Comparison of ENCODE assay signal across 10 cellular contexts in the genomic region with DNA sequence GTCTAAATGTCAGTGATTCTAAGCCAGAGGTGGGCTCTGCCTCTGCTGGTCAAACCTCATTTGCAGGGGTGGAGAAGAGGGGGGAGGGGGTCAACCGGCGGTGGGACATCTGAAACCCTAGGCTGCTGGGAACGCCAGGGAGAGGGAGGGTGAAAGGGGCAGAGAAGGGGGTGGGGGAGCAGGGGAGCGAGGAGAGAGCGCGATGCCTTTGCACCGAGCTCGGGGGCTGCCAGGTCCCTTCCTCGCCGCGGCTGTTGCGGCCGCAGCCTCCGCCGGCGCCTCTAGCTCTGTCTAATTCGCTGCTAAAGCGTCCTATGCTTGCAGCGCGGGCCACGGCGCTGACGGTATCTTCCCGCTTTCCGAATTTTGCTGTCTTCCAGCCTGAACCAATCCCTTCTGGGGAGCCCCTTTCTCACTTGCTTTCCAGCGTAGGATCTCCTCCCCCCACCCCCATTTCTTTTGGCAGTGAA. TPM values are rescaled to one million over a fixed set of nuclear protein-coding genes. Genes with fewer than 3 reads are reported as not detected.
A peak's percentile ranks its signal among the peaks of the same experiment; 100 is the strongest.
DNase-seq lines count a peak whose midpoint lies in the region; ATAC-seq, FAIRE-seq and TF ChIP-seq lines count a peak whose summit lies in the region.
"Had no signal": no experiment of that assay in that cellular context is flagged by ENCODE, and none has a peak within 500 bp of the region (broad histone marks: within the 10 kb centered on the region; RNA-seq: fewer than 3 reads in every experiment).

FGF10 (minus strand) TSS at position 11 of the 470 bp plus-strand sequence. CDS start 738 bp downstream, outside the sequence.

- ATAC-seq in A549: peak; percentile 52 to 56; a peak in 3 of 6 replicates
- no peak for ATAC-seq in HG03565 (IDR thresholded peaks at IDR 0.05; ENCODE audit: unreplicated experiment)

- TF ChIP-seq CTCF in A549 (IDR thresholded peaks at IDR 0.05) (no peak), endodermal cell (conservative IDR thresholded peaks at IDR 0.05) (no peak)

- H3K27me3 Mint-ChIP-seq in endodermal cell (ENCODE audit: insufficient read depth): peaks cover 31% of the 10 kb centered on the region

- no peaks in the 10 kb centered on the region for H3K36me3 Mint-ChIP-seq in endodermal cell (ENCODE audit: low read depth)

- H3K9me3 ChIP-seq in A549 (no peaks in the 10 kb centered on the region), endodermal cell (ENCODE audit: control insufficient read depth, low read length) (no peaks in the 10 kb centered on the region), mucosa of stomach (ENCODE audit: control insufficient read depth, low read length) (no peaks in the 10 kb centered on the region)

- H3K4me3 ChIP-seq in A549: peak within 1 kb of the TSS; percentile 19; the same call in 1 of the 3 replicates
- peak within 1 kb of the TSS; percentile 77 for H3K4me3 ChIP-seq in endodermal cell (ENCODE audit: low read length)
- H3K4me3 ChIP-seq in mucosa of stomach (ENCODE audit: low read length): peak within 1 kb of the TSS; percentile 43

- H3K36me3 ChIP-seq in endodermal cell (ENCODE audit: control insufficient read depth, insufficient read depth, low read length) (no peaks in the 10 kb centered on the region), mucosa of stomach (ENCODE audit: control insufficient read depth, insufficient read depth, low read length) (no peaks in the 10 kb centered on the region)

- H3K27ac ChIP-seq in A549 (no peak within 1 kb of the TSS), endodermal cell (ENCODE audit: low read depth, low read length) (no peak within 1 kb of the TSS)

- no peak within 1 kb of the TSS for H3K27ac Mint-ChIP-seq in endodermal cell

- H3K27me3 ChIP-seq in endodermal cell (ENCODE audit: control insufficient read depth, insufficient read depth, low read length, poor library complexity, severe bottlenecking) (peaks cover 48% of the 10 kb centered on the region), mucosa of stomach (ENCODE audit: control insufficient read depth, insufficient read depth, low read length) (peaks cover 38% of the 10 kb centered on the region)

- TF ChIP-seq POLR2A in A549 (IDR thresholded peaks at IDR 0.05; ENCODE audit: low read length): no peak

- POLR2A ChIA-PET in A549 (lab: Yijun Ruan, JAX): no interaction called here

- H3K9ac ChIP-seq in endodermal cell (ENCODE audit: extremely low read depth, low read length, poor library complexity, severe bottlenecking) (no peak within 1 kb of the TSS), mucosa of stomach (ENCODE audit: low read length) (peak within 1 kb of the TSS; percentile 57)

- CTCF ChIA-PET in A549 (lab: Yijun Ruan, JAX): no interaction called here

- no peak for TF ChIP-seq EP300 in A549 (IDR thresholded peaks at IDR 0.05)

- H3K4me3 Mint-ChIP-seq in endodermal cell: peak within 1 kb of the TSS; percentile 60

- WGBS in A549 (ENCODE audit: missing lambda C conversion rate): 49% methylated on average over 25 of the region's 26 CpGs
- 0% methylated on average over 18 to 26 of the region's 26 CpGs for WGBS in endodermal cell (ENCODE audit: insufficient coverage in 1 of 2, insufficient read length in 1 of 2), 2 experiments

- no peak for FAIRE-seq in A549 (lab: Jason Lieb, UNC)
- FAIRE-seq: frontal cortex had no signal

- no peak for DNase-seq in A549 (ENCODE audit: low read depth in 1 of 2, low spot score in 1 of 2)
- DNase-seq in NCI-H1105 treated with DMSO at 0.1 percent for 48 hours (lab: John Stamatoyannopoulos, UW): peak; percentile 55
- peak; percentile 89 for DNase-seq in endodermal cell
- DNase-seq in inferior parietal cortex (ENCODE audit: extremely low spot score): no peak
- no peak for DNase-seq in central memory CD4-positive, alpha-beta T cell
- no peak for DNase-seq in pons (ENCODE audit: low spot score)
- DNase-seq: DND-41 had no signal

- no peaks in the 10 kb centered on the region for H3K9me3 Mint-ChIP-seq in endodermal cell

- TF ChIP-seq RAD21 in A549 (conservative IDR thresholded peaks at IDR 0.05 in 1 of 2, IDR thresholded peaks at IDR 0.05 in 1 of 2): no peak

- H3K4me1 Mint-ChIP-seq in endodermal cell: peaks cover 30% of the 10 kb centered on the region

- H3K4me2 ChIP-seq in A549: peak within 1 kb of the TSS; percentile 43

- H3K4me1 ChIP-seq in A549 (no peaks in the 10 kb centered on the region), endodermal cell (ENCODE audit: control insufficient read depth, insufficient read depth, low read length) (no peaks in the 10 kb centered on the region), mucosa of stomach (ENCODE audit: control insufficient read depth, insufficient read depth, low read length) (no peaks in the 10 kb centered on the region)

TF ChIP-seq in A549, 52 proteins besides CTCF, POLR2A, EP300 and RAD21:
- TF ChIP-seq, protein P1, sequence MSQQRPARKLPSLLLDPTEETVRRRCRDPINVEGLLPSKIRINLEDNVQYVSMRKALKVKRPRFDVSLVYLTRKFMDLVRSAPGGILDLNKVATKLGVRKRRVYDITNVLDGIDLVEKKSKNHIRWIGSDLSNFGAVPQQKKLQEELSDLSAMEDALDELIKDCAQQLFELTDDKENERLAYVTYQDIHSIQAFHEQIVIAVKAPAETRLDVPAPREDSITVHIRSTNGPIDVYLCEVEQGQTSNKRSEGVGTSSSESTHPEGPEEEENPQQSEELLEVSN (IDR thresholded peaks at IDR 0.05; ENCODE audit: borderline replicate concordance, low read depth): no peak
- TF ChIP-seq KDM5A (IDR thresholded peaks at IDR 0.05): no peak
- no peak for TF ChIP-seq HDAC2 (IDR thresholded peaks at IDR 0.05)
- no peak for TF ChIP-seq RFX5 (IDR thresholded peaks at IDR 0.05)
- no peak for TF ChIP-seq FOSL2 (IDR thresholded peaks at IDR 0.05)
- no peak for TF ChIP-seq FOSL2 (CRISPR knock-in tag; IDR thresholded peaks at IDR 0.05)
- TF ChIP-seq TFCP2L1 (CRISPR knock-in tag; IDR thresholded peaks at IDR 0.05): no peak
- no peak for TF ChIP-seq ZC3H11A (IDR thresholded peaks at IDR 0.05)
- TF ChIP-seq NFE2L2 (conservative IDR thresholded peaks at IDR 0.05; ENCODE audit: low read length): no peak
- TF ChIP-seq EHF (CRISPR knock-in tag; IDR thresholded peaks at IDR 0.05): no peak
- no peak for TF ChIP-seq EHMT2 (IDR thresholded peaks at IDR 0.05; ENCODE audit: low read depth)
- no peak for TF ChIP-seq HEYL (CRISPR knock-in tag; IDR thresholded peaks at IDR 0.05)
- no peak for TF ChIP-seq JUNB (IDR thresholded peaks at IDR 0.05)
- TF ChIP-seq ZNF302 (CRISPR knock-in tag; IDR thresholded peaks at IDR 0.05): no peak
- no peak for TF ChIP-seq KDM1A (IDR thresholded peaks at IDR 0.05; ENCODE audit: low read depth)
- TF ChIP-seq MYC (IDR thresholded peaks at IDR 0.05; ENCODE audit: borderline replicate concordance, low read length): no peak
- TF ChIP-seq, protein P2, sequence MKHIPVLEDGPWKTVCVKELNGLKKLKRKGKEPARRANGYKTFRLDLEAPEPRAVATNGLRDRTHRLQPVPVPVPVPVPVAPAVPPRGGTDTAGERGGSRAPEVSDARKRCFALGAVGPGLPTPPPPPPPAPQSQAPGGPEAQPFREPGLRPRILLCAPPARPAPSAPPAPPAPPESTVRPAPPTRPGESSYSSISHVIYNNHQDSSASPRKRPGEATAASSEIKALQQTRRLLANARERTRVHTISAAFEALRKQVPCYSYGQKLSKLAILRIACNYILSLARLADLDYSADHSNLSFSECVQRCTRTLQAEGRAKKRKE (CRISPR knock-in tag; IDR thresholded peaks at IDR 0.05; ENCODE audit: low read depth): no peak
- TF ChIP-seq RCOR1 (IDR thresholded peaks at IDR 0.05; ENCODE audit: low read depth, low read length): no peak
- no peak for TF ChIP-seq CBX8 (IDR thresholded peaks at IDR 0.05)

RNA-seq across cellular contexts. Expression of gene FGF10, which starts in this region (rescaled TPM):
- polyA plus RNA-seq in A549 (2011; rRNA removed) (not detected in 2 replicates), A549 (2017; fragmentation: RNase III; extraction: RNeasy Plus Mini Kit Qiagen cat#74134 plus additional on column Dnase treatment) (not detected in 3 replicates)
- polyA plus RNA-seq in A549 (2012; cell fraction: cytosol; rRNA removed): not detected in 2 replicates
- polyA plus RNA-seq in A549 (2012; cell fraction: nucleus; rRNA removed): not detected in 2 replicates
- polyA minus RNA-seq in A549 (2011; rRNA and poly(A)+ RNA removed): not detected in 2 replicates
- 1 to 10 TPM in 1 of 2 donors, under 1 TPM in 1; 0.44 to 3.8 TPM for total RNA-seq in endodermal cell
- polyA plus RNA-seq in endodermal cell (2013, experiment 1 of 2): 4.1 TPM
- polyA plus RNA-seq in endodermal cell (2013, experiment 2 of 2): 3.5 TPM

Comparison
In these comparisons a context has a peak if more than half of its experiments do, and no peak if none do; other contexts are left out.
1. Peak in ATAC-seq, H3K4me3 ChIP-seq and H3K4me2 ChIP-seq in A549; RNA of the gene not detected or under 1 TPM.
2. DNase-seq: peak in NCI-H1105 treated with DMSO at 0.1 percent for 48 hours (single experiment) and endodermal cell (single experiment); none in A549 (0 of 2), inferior parietal cortex (single experiment), central memory CD4-positive, alpha-beta T cell (single experiment) and pons (single experiment).
3. H3K4me3 ChIP-seq: peak in every context shown above with its lines; median percentile 77 in endodermal cell; 43 in mucosa of stomach; 19 in A549.